Comparison of ENCODE assay signal across 8 cellular contexts in genomic region chr11:1458340-1459218, GRCh38. TPM values are rescaled to one million over a fixed set of nuclear protein-coding genes. Genes with fewer than 3 reads are reported as not detected.
DNase-seq lines count a peak whose midpoint lies in the region; ATAC-seq, FAIRE-seq and TF ChIP-seq lines count a peak whose summit lies in the region.

No MANE protein-coding gene starts in this region.

- H3K9me3 ChIP-seq in WERI-Rb-1 (ENCODE audit: severe bottlenecking) = no peaks in the 10 kb centered on the region
- H3K9me3 ChIP-seq in hepatocyte (ENCODE audit: low read depth) = no peaks in the 10 kb centered on the region

- H3K27ac Mint-ChIP-seq in type B pancreatic cell = no peak overlapping the region

- WGBS in hepatocyte (ENCODE audit: low lambda C conversion rate, missing lambda C conversion rate) = 65% methylated on average over 8 of the region's 18 CpGs

- H3K36me3 ChIP-seq in WERI-Rb-1 = peaks cover 41% of the 10 kb centered on the region
- no peaks in the 10 kb centered on the region for H3K36me3 ChIP-seq in hepatocyte (replicated peaks; ENCODE audit: insufficient read depth, low read depth)

- H3K27ac ChIP-seq in WERI-Rb-1 (peak overlapping the region; percentile 29), hepatocyte (no peak overlapping the region)

- H2AFZ ChIP-seq in hepatocyte = no peak overlapping the region

- no peaks in the 10 kb centered on the region for H3K36me3 Mint-ChIP-seq in type B pancreatic cell

- no peaks in the 10 kb centered on the region for H3K4me1 ChIP-seq in hepatocyte (ENCODE audit: insufficient read depth)

- no peak overlapping the region for H3K4me2 ChIP-seq in hepatocyte

- H3K9me3 Mint-ChIP-seq in type B pancreatic cell = no peaks in the 10 kb centered on the region

- TF ChIP-seq CTCF in WERI-Rb-1 (IDR thresholded peaks at IDR 0.05; ENCODE audit: low read depth, low read length) (peak; percentile 61), hepatocyte (IDR thresholded peaks at IDR 0.05; ENCODE audit: poor library complexity) (no peak), type B pancreatic cell (conservative IDR thresholded peaks at IDR 0.05) (peak; percentile 48)

- FAIRE-seq in urothelium cell line (lab: Jason Lieb, UNC) = no peak

- no peaks in the 10 kb centered on the region for H4K20me1 ChIP-seq in hepatocyte (ENCODE audit: insufficient read depth, poor library complexity, severe bottlenecking)

- H3K4me3 Mint-ChIP-seq in type B pancreatic cell = peak overlapping the region; percentile 31

- H3K27me3 ChIP-seq in WERI-Rb-1 (ENCODE audit: insufficient read depth, low read depth, severe bottlenecking) (no peaks in the 10 kb centered on the region), hepatocyte (no peaks in the 10 kb centered on the region)

- DNase-seq in NCI-H1417 (lab: John Stamatoyannopoulos, UW) (peak in 2 of 3 experiments; percentile 7 to 55), NCI-H1417 treated with DMSO at 0.1 percent for 48 hours (lab: John Stamatoyannopoulos, UW) (no peak), WERI-Rb-1 (peak; percentile 76), hepatocyte (ENCODE audit: low spot score) (peak; percentile 75), type B pancreatic cell (ENCODE audit: extremely low spot score, unreplicated experiment) (no peak), urothelium cell line (ENCODE audit: low spot score) (no peak)

- no peak for ATAC-seq in HG03095 (IDR thresholded peaks at IDR 0.05; ENCODE audit: unreplicated experiment)
- no peak for ATAC-seq in HG02623 (IDR thresholded peaks at IDR 0.05; ENCODE audit: unreplicated experiment)

- no peaks in the 10 kb centered on the region for H3K4me1 Mint-ChIP-seq in type B pancreatic cell (ENCODE audit: unreplicated experiment)

- H3K79me2 ChIP-seq in hepatocyte = no peaks in the 10 kb centered on the region

- H3K4me3 ChIP-seq in WERI-Rb-1 (ENCODE audit: low read depth, low read length) = no peak overlapping the region
- H3K4me3 ChIP-seq in hepatocyte = no peak overlapping the region

- H3K9me2 ChIP-seq in hepatocyte (replicated peaks; ENCODE audit: insufficient read depth) = no peaks in the 10 kb centered on the region

- no peaks in the 10 kb centered on the region for H3K27me3 Mint-ChIP-seq in type B pancreatic cell

RNA-seq across cellular contexts. Expression of gene MOB2, which starts 28.0 kb away (rescaled TPM):
- total RNA-seq in hepatocyte (12.5 and 18.5 TPM in 2 replicates), type B pancreatic cell (ENCODE audit: low replicate concordance) (39.6 and 46.8 TPM in 2 replicates)
- polyA plus RNA-seq in hepatocyte = 37.5 and 48.2 TPM in 2 replicates

Comparison
In these comparisons a context has a peak if more than half of its experiments do, and no peak if none do; other contexts are left out.
1. DNase-seq: peak in NCI-H1417 (2 of 3), WERI-Rb-1 (single experiment) and hepatocyte (single experiment); none in NCI-H1417 treated with DMSO at 0.1 percent for 48 hours (single experiment), type B pancreatic cell (single experiment) and urothelium cell line (single experiment).